In genomic region chrX:12992544-12993118, GRCh38 we compare ENCODE assay signal across 17 cellular contexts. TPM values are rescaled to one million over a fixed set of nuclear protein-coding genes. Genes with fewer than 3 reads are reported as not detected.
"Had no signal": no experiment of that assay in that cellular context is flagged by ENCODE, and none has a peak within 500 bp of the region (broad histone marks: within the 10 kb centered on the region; RNA-seq: fewer than 3 reads in every experiment).

No MANE protein-coding gene starts in this region.

- H3K9me3 Mint-ChIP-seq: activated B cell treated with CpG ODN at 0.5 μM for 24 hours; activated naive CD8-positive, alpha-beta T cell treated with anti-CD3 and anti-CD28 coated beads, Interleukin-2, amount 10 ng/mL, durations not matched to agents 7 days and 5 days; activated T-helper 2 cell treated with anti-CD3 and anti-CD28 coated beads, Interferon-gamma antibody, Interleukin-2, Interleukin-4, amounts not matched to agents 10 μg/mL and 5 μg/mL and 100 μg/mL, durations not matched to agents 14 hours and 24 hours and 36 hours; dendritic cell treated with granulocyte-macrophage colony-stimulating factor and Interleukin-4, amounts not matched to agents 40 ng/mL and 50 ng/mL, for 4 days; immature natural killer cell had no signal

- H3K4me1 ChIP-seq: breast epithelium had no signal

- H3K9me3 ChIP-seq: breast epithelium had no signal

- H2AFZ ChIP-seq: neural progenitor cell had no signal

- H3K27me3 Mint-ChIP-seq: activated B cell treated with CpG ODN at 0.5 μM for 24 hours; activated CD4-positive, alpha-beta T cell treated with anti-CD3 and anti-CD28 coated beads, Interleukin-2, amount 10 ng/mL, durations not matched to agents 7 days and 5 days; activated naive CD8-positive, alpha-beta T cell treated with anti-CD3 and anti-CD28 coated beads, Interleukin-2, amount 10 ng/mL, durations not matched to agents 7 days and 5 days; dendritic cell treated with granulocyte-macrophage colony-stimulating factor and Interleukin-4, amounts not matched to agents 40 ng/mL and 50 ng/mL, for 4 days; T-helper 17 cell had no signal

- H3K27ac ChIP-seq: breast epithelium, neural progenitor cell had no signal

- H3K36me3 Mint-ChIP-seq: neural progenitor cell had no signal

- H3K4me3 ChIP-seq: breast epithelium, lung, neural progenitor cell had no signal

- H3K4me2 ChIP-seq: neural progenitor cell had no signal

- H3K27me3 ChIP-seq: neural progenitor cell had no signal

- H3K27ac Mint-ChIP-seq: activated B cell treated with CpG ODN at 0.5 μM for 24 hours; activated CD4-positive, alpha-beta T cell treated with anti-CD3 and anti-CD28 coated beads, Interleukin-2, amount 10 ng/mL, durations not matched to agents 7 days and 5 days; activated naive CD8-positive, alpha-beta T cell treated with anti-CD3 and anti-CD28 coated beads, Interleukin-2, amount 10 ng/mL, durations not matched to agents 7 days and 5 days; activated T-helper 2 cell treated with anti-CD3 and anti-CD28 coated beads, Interferon-gamma antibody, Interleukin-2, Interleukin-4, amounts not matched to agents 10 μg/mL and 5 μg/mL and 100 μg/mL, durations not matched to agents 14 hours and 24 hours and 36 hours; immature natural killer cell; neural progenitor cell; T-helper 17 cell had no signal

- DNase-seq: activated B cell treated with CpG ODN at 0.5 μM for 24 hours; activated CD4-positive, alpha-beta T cell treated with anti-CD3 and anti-CD28 coated beads, Interleukin-2, amount 10 ng/mL, durations not matched to agents 7 days and 5 days; activated naive CD8-positive, alpha-beta T cell treated with anti-CD3 and anti-CD28 coated beads, Interleukin-2, amount 10 ng/mL, durations not matched to agents 7 days and 5 days; effector memory CD4-positive, alpha-beta T cell; head of caudate nucleus; immature natural killer cell; midbrain; T-helper 17 cell had no signal

- H3K4me3 Mint-ChIP-seq: activated B cell treated with CpG ODN at 0.5 μM for 24 hours; activated CD4-positive, alpha-beta T cell treated with anti-CD3 and anti-CD28 coated beads, Interleukin-2, amount 10 ng/mL, durations not matched to agents 7 days and 5 days; activated naive CD8-positive, alpha-beta T cell treated with anti-CD3 and anti-CD28 coated beads, Interleukin-2, amount 10 ng/mL, durations not matched to agents 7 days and 5 days; dendritic cell treated with granulocyte-macrophage colony-stimulating factor and Interleukin-4, amounts not matched to agents 40 ng/mL and 50 ng/mL, for 4 days; immature natural killer cell; neural progenitor cell; T-helper 17 cell had no signal

- ATAC-seq: sciatic nerve, T-helper 17 cell had no signal

- H3K36me3 ChIP-seq: breast epithelium, neural progenitor cell had no signal

RNA-seq across cellular contexts. Expression of gene FAM9C, which starts 51.8 kb away (rescaled TPM):
- total RNA-seq: activated B cell treated with CpG ODN at 0.5 μM for 24 hours; activated CD4-positive, alpha-beta T cell treated with anti-CD3 and anti-CD28 coated beads, Interleukin-2, amount 10 ng/mL, durations not matched to agents 7 days and 5 days; activated naive CD8-positive, alpha-beta T cell treated with anti-CD3 and anti-CD28 coated beads, Interleukin-2, amount 10 ng/mL, durations not matched to agents 7 days and 5 days; activated T-helper 2 cell treated with anti-CD3 and anti-CD28 coated beads, Interferon-gamma antibody, Interleukin-2, Interleukin-4, amounts not matched to agents 10 μg/mL and 5 μg/mL and 100 μg/mL, durations not matched to agents 14 hours and 24 hours and 36 hours; breast epithelium; cerebellum; osteocyte; pulmonary artery endothelial cell; sciatic nerve; T-helper 17 cell had no signal
- polyA plus RNA-seq: immature natural killer cell had no signal
